In genomic region chr17:71974051-71974450, GRCh38 we compare ENCODE assay signal across 15 cellular contexts.
DNase-seq lines count a peak whose midpoint lies in the region; ATAC-seq and TF ChIP-seq lines count a peak whose summit lies in the region.
"Had no signal": no experiment of that assay in that cellular context is flagged by ENCODE, and none has a peak within 500 bp of the region (broad histone marks: within the 10 kb centered on the region; RNA-seq: fewer than 3 reads in every experiment).

No MANE protein-coding gene starts in this region.

- H3K36me3 ChIP-seq in gastrocnemius medialis: no peaks in the 10 kb centered on the region
- H3K36me3 ChIP-seq: HAP-1 had no signal

- H3K4me3 Mint-ChIP-seq in WTC11: no peak overlapping the region
- H3K4me3 Mint-ChIP-seq: B cell; CD4-positive, alpha-beta memory T cell; GM23338 had no signal

- DNase-seq in LoVo (ENCODE audit: low spot score): peak; percentile 8
- DNase-seq in left colon: no peak
- no peak for DNase-seq in gastrocnemius medialis
- DNase-seq in GOT3 (lab: John Stamatoyannopoulos, UW): no peak
- DNase-seq in WTC11 (ENCODE audit: low spot score): no peak
- DNase-seq in SKM-1 (lab: John Stamatoyannopoulos, UW; ENCODE audit: unreplicated experiment): no peak
- no peak for DNase-seq in T-helper 2 cell
- DNase-seq: ACHN; C1 segment of cervical spinal cord; CD4-positive, alpha-beta memory T cell; DMS79 had no signal

- H3K4me1 ChIP-seq in gastrocnemius medialis: peaks cover 14 to 17% of the 10 kb centered on the region in 2 donors
- H3K4me1 ChIP-seq: HAP-1 had no signal

- H3K4me3 ChIP-seq in gastrocnemius medialis: no peak overlapping the region
- H3K4me3 ChIP-seq: GM12878, GM23338, HAP-1 had no signal

- no peaks in the 10 kb centered on the region for H3K27me3 Mint-ChIP-seq in WTC11 (ENCODE audit: low read depth)
- H3K27me3 Mint-ChIP-seq: B cell; CD4-positive, alpha-beta memory T cell had no signal

- TF ChIP-seq POLR2A in gastrocnemius medialis (IDR thresholded peaks at IDR 0.05): no peak

- POLR2A ChIA-PET in WTC11 (lab: Charles Lee): no interaction called here

- TF ChIP-seq CTCF in gastrocnemius medialis (IDR thresholded peaks at IDR 0.05 in 4 of 5, conservative IDR thresholded peaks at IDR 0.05 in 1 of 5): no peak
- no peak for TF ChIP-seq CTCF in WTC11 (IDR thresholded peaks at IDR 0.05)

- peaks cover 7% of the 10 kb centered on the region for H3K4me1 Mint-ChIP-seq in WTC11
- H3K4me1 Mint-ChIP-seq: B cell; CD4-positive, alpha-beta memory T cell had no signal

- no peaks in the 10 kb centered on the region for H3K27me3 ChIP-seq in gastrocnemius medialis

- CTCF ChIA-PET in WTC11 (lab: Charles Lee): no interaction called here

- in situ Hi-C loops in gastrocnemius medialis (cut with MboI; ENCODE audit: low sequenced_read_pairs in 4 of 4): loop anchor here in 1 of 4 donors (25.0 kb wide), 1 partner anchor 88 kb away; no protein-coding TSS in a partner anchor

- no peaks in the 10 kb centered on the region for H3K36me3 Mint-ChIP-seq in WTC11
- H3K36me3 Mint-ChIP-seq: CD4-positive, alpha-beta memory T cell had no signal

- H3K27ac Mint-ChIP-seq in WTC11: no peak overlapping the region
- H3K27ac Mint-ChIP-seq: B cell; CD4-positive, alpha-beta memory T cell; GM23338 had no signal

- peak overlapping the region; percentile 85 to 95 (median 92) for H3K27ac ChIP-seq in gastrocnemius medialis

- peaks cover 3% of the 10 kb centered on the region; the same call in 1 of the 2 replicates for H3K9me3 Mint-ChIP-seq in WTC11
- H3K9me3 Mint-ChIP-seq: GM23338 had no signal

- H3K9me3 ChIP-seq in gastrocnemius medialis: no peaks in the 10 kb centered on the region
- H3K9me3 ChIP-seq: HAP-1 had no signal

- intact Hi-C loops in left colon (cut with DNase I, micrococcal nuclease) (no loop called here), gastrocnemius medialis (cut with DNase I; ENCODE audit: low total_unique reads) (no loop called here)

- ATAC-seq in left colon: peak; percentile 59
- no peak for ATAC-seq in gastrocnemius medialis
- ATAC-seq in WTC11: no peak
- ATAC-seq: GM12878, GM23338 had no signal

TF ChIP-seq in WTC11, 78 proteins besides CTCF, POLR2A, EP300 and RAD21:
- no peak for TF ChIP-seq USF1 (CRISPR knock-in tag; IDR thresholded peaks at IDR 0.05)
- TF ChIP-seq ZBTB21 (CRISPR knock-in tag; IDR thresholded peaks at IDR 0.05; ENCODE audit: borderline replicate concordance): no peak
- no peak for TF ChIP-seq ZNF281 (CRISPR knock-in tag; IDR thresholded peaks at IDR 0.05)
- no peak for TF ChIP-seq TEAD4 (CRISPR knock-in tag; IDR thresholded peaks at IDR 0.05)
- TF ChIP-seq MYBL2 (CRISPR knock-in tag; IDR thresholded peaks at IDR 0.05): no peak
- no peak for TF ChIP-seq ZSCAN18 (CRISPR knock-in tag; IDR thresholded peaks at IDR 0.05)
- TF ChIP-seq CREB1 (CRISPR knock-in tag; IDR thresholded peaks at IDR 0.05): no peak
- no peak for TF ChIP-seq ATF3 (CRISPR knock-in tag; conservative IDR thresholded peaks at IDR 0.05)
- no peak for TF ChIP-seq CREM (CRISPR knock-in tag; IDR thresholded peaks at IDR 0.05)
- TF ChIP-seq ZNF121 (CRISPR knock-in tag; IDR thresholded peaks at IDR 0.05): no peak
- no peak for TF ChIP-seq NR3C1 (CRISPR knock-in tag; conservative IDR thresholded peaks at IDR 0.05; ENCODE audit: low read depth)
- no peak for TF ChIP-seq ATF6 (CRISPR knock-in tag; IDR thresholded peaks at IDR 0.05)
